ENCODE assay signal across 11 cellular contexts in genomic region chr2:98637401-98638144, GRCh38. TPM values are rescaled to one million over a fixed set of nuclear protein-coding genes. Genes with fewer than 3 reads are reported as not detected.
DNase-seq lines count a peak whose midpoint lies in the region; ATAC-seq and TF ChIP-seq lines count a peak whose summit lies in the region.
"Had no signal": no experiment of that assay in that cellular context is flagged by ENCODE, and none has a peak within 500 bp of the region (broad histone marks: within the 10 kb centered on the region; RNA-seq: fewer than 3 reads in every experiment).

No MANE protein-coding gene starts in this region.

- intact Hi-C loops in spleen (cut with DNase I; ENCODE audit: low total_unique reads) (no loop called here), left colon (cut with DNase I, micrococcal nuclease) (no loop called here), stomach (cut with DNase I; ENCODE audit: low total_unique reads) (no loop called here)

- H3K36me3 ChIP-seq in spleen (peaks cover 0 to 99% (median 29%) of the 10 kb centered on the region in 6 donors), stomach (peaks cover 10 to 90% (median 88%) of the 10 kb centered on the region in 4 donors)

- no peaks in the 10 kb centered on the region for H3K27me3 ChIP-seq in spleen (replicated peaks in 1 of 7)
- H3K27me3 ChIP-seq in stomach: no peaks in the 10 kb centered on the region
- H3K27me3 ChIP-seq: foreskin keratinocyte had no signal

- TF ChIP-seq POLR2A in spleen (IDR thresholded peaks at IDR 0.05) (no peak), stomach (IDR thresholded peaks at IDR 0.05) (no peak)

- TF ChIP-seq EP300 in stomach (IDR thresholded peaks at IDR 0.05): no peak

- peak overlapping the region in 5 of 8 donors; percentile 22 to 65 (median 58) for H3K27ac ChIP-seq in spleen
- no peak overlapping the region for H3K27ac ChIP-seq in stomach
- H3K27ac ChIP-seq: foreskin keratinocyte, thoracic aorta had no signal

- DNase-seq in activated CD4-positive, alpha-beta T cell treated with anti-CD3 and anti-CD28 coated beads, Interleukin-2, amount 50 U/mL, for 48 hours: peak; percentile 36 to 62
- DNase-seq in spleen: no peak
- no peak for DNase-seq in foreskin melanocyte
- no peak for DNase-seq in T1000 (lab: John Stamatoyannopoulos, UW)
- DNase-seq in left colon: no peak
- DNase-seq in stomach: no peak
- DNase-seq: DMS79 treated with DMSO at 0.1 percent for 48 hours, foreskin keratinocyte had no signal

- H3K4me3 ChIP-seq in spleen: no peak overlapping the region
- no peak overlapping the region for H3K4me3 ChIP-seq in stomach
- H3K4me3 ChIP-seq: thoracic aorta had no signal

- H3K9me3 ChIP-seq in spleen: no peaks in the 10 kb centered on the region
- no peaks in the 10 kb centered on the region for H3K9me3 ChIP-seq in stomach
- H3K9me3 ChIP-seq: thoracic aorta had no signal

- peak; percentile 68 for ATAC-seq in GM18520 (IDR thresholded peaks at IDR 0.05; ENCODE audit: unreplicated experiment)
- peak; percentile 54 for ATAC-seq in HG02763 (IDR thresholded peaks at IDR 0.05; ENCODE audit: unreplicated experiment)
- ATAC-seq in left colon: no peak
- ATAC-seq: foreskin keratinocyte had no signal

- 54 to 71% (median 64%) methylated on average over 10 of the region's 10 CpGs for WGBS in spleen, 5 donors
- 74 to 81% (median 78%) methylated on average over 10 of the region's 10 CpGs for WGBS in stomach, 5 donors

- TF ChIP-seq CTCF in spleen (IDR thresholded peaks at IDR 0.05 in 8 of 11, conservative IDR thresholded peaks at IDR 0.05 in 3 of 11): no peak
- no peak for TF ChIP-seq CTCF in stomach (IDR thresholded peaks at IDR 0.05)

- peaks cover 0 to 58% (median 6%) of the 10 kb centered on the region in 6 donors for H3K4me1 ChIP-seq in spleen
- no peaks in the 10 kb centered on the region for H3K4me1 ChIP-seq in stomach
- H3K4me1 ChIP-seq: foreskin keratinocyte had no signal

RNA-seq across cellular contexts. Expression of gene UNC50, which starts 29.2 kb away (rescaled TPM):
- total RNA-seq in spleen: 10 to 100 TPM; 32.1 to 56.5 (median 43.9) TPM
- polyA plus RNA-seq in spleen: 10 to 100 TPM; 36.1 to 52.1 (median 38.9) TPM
- total RNA-seq in left colon: 10 to 100 TPM; 33.0 to 36.5 TPM
- total RNA-seq in stomach: 10 to 100 TPM; 10.3 to 71.4 (median 41.3) TPM
- polyA plus RNA-seq in stomach: 10 to 100 TPM; 16.6 to 34.5 (median 20.7) TPM

RNA-seq across cellular contexts. Expression of gene COA5, which starts 29.3 kb away (rescaled TPM):
- total RNA-seq in spleen: 10 to 100 TPM; 24.4 to 46.7 (median 33.8) TPM
- polyA plus RNA-seq in spleen: 10 to 100 TPM; 48.9 to 69.7 (median 54.9) TPM
- 10 to 100 TPM; 20.3 to 23.6 TPM for total RNA-seq in left colon
- 10 to 100 TPM in 4 of 5 donors, 1 to 10 TPM in 1; 1.2 to 60.6 (median 36.5) TPM for total RNA-seq in stomach
- 10 to 100 TPM; 28.9 to 46.7 (median 32.7) TPM for polyA plus RNA-seq in stomach

Comparison
In these comparisons a context has a peak if more than half of its experiments do, and no peak if none do; other contexts are left out.
1. DNase-seq: peak in activated CD4-positive, alpha-beta T cell treated with anti-CD3 and anti-CD28 coated beads, Interleukin-2, amount 50 U/mL, for 48 hours (2 of 2); none in spleen (single experiment), foreskin melanocyte (single experiment), T1000 (single experiment), left colon (0 of 2) and stomach (single experiment).
2. H3K27ac ChIP-seq: peak in spleen (5 of 8); none in stomach (0 of 5).